ENCODE assay signal across 8 cellular contexts in the genomic region with DNA sequence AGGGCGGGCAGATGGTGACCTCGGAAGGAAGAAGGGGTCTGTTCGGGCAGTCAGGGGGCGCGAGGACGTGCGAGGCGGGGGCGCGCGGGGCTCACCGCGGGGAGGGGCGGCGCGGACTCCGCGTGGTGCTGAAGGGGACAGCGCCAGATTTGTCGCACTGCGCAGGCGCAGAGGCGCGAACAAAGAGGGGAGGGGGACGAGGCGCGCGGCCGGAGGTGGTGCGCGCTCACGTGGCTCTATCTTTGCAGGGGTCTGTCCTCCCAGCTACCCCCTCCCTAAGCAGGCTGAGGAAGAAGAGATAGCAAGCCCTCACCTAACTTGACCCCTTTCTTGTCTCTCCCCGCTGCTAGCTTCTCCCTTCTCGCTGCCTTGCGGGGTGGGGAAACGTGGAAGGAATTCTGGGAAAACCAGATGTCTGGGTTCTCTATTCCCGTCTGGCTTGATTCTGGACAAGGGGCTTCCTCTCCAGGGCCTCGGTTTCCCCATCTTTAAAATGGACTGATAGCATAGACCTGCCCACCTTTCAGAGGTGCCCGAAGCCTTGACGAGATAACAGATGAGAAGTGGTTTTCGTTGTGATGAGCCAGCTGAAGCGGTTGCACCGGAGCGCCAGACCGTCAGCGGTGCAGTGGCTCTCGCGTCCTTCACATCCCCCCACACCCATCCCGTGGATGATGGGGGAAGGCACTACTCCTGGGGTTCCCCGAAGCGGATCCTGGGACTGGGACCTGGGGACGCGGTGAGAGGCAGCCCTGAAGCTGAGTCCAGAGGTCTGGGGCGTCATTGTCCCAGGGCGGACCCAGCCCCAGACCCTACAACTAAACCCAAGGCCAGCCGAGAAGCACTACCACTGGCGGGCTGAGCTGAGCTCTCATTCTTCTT. TPM values are rescaled to one million over a fixed set of nuclear protein-coding genes. Genes with fewer than 3 reads are reported as not detected.
DNase-seq lines count a peak whose midpoint lies in the region; ATAC-seq, FAIRE-seq and TF ChIP-seq lines count a peak whose summit lies in the region.

No MANE protein-coding gene starts in this region.

- peaks cover 13% of the 10 kb centered on the region for H3K27me3 ChIP-seq in CD4-positive, alpha-beta memory T cell (ENCODE audit: insufficient read depth, low read length)
- H3K27me3 ChIP-seq in Panc1 (ENCODE audit: control insufficient read depth, insufficient read depth, low read length) (no peaks in the 10 kb centered on the region), pancreas (peaks cover 0 to 6% (median 0%) of the 10 kb centered on the region in 4 donors)

- intact Hi-C loops in CD4-positive, alpha-beta memory T cell (cut with micrococcal nuclease), result loop anchor here (1.0 kb wide), 1 partner anchor 82 kb away; a partner anchor contains a TSS
- intact Hi-C loops in Panc1 (cut with micrococcal nuclease; ENCODE audit: unreplicated experiment) (no loop called here), pancreas (cut with DNase I) (no loop called here)

- in situ Hi-C loops in Panc1 (cut with HindIII; ENCODE audit: low pct_unique_long_range_greater_than_20kb, low sequenced_read_pairs), result no loop called here

- DNase-seq in CD4-positive, alpha-beta memory T cell, result peak; percentile 53 to 75 (median 70)
- DNase-seq in Panc1 (ENCODE audit: low read depth, low spot score), result no peak
- DNase-seq in activated naive CD4-positive, alpha-beta T cell (lab: John Stamatoyannopoulos, UW), result peak; percentile 37 to 66 (median 53)
- DNase-seq in glomerular visceral epithelial cell (ENCODE audit: extremely low spot score), result peak; percentile 51
- DNase-seq in pancreas, result peak in 4 of 6 donors; percentile 72 to 89 (median 82)

- BruUV-seq in Panc1 (replicated peaks; lab: Mats Ljungman, UMichigan), result no TSS peak

- 1% methylated on average over 57 of the region's 57 CpGs for WGBS in pancreas, 2 donors

- CTCF ChIA-PET in CD4-positive, alpha-beta memory T cell (lab: Charles Lee; ENCODE audit: partially characterized antibody), result interaction anchor here (1.1 to 5.6 kb wide), 7 partner anchors 14 to 188 kb away, joined by 3 to 42 read pairs (median 9); a partner anchor contains a TSS
- CTCF ChIA-PET in Panc1 (lab: Charles Lee), result interaction anchor here (0.5 to 2.2 kb wide), 5 partner anchors 10 to 21 kb away, joined by 3 to 14 read pairs (median 7); no protein-coding TSS in a partner anchor

- H3K36me3 ChIP-seq in CD4-positive, alpha-beta memory T cell (ENCODE audit: insufficient read depth, low read length), result peaks cover 10% of the 10 kb centered on the region
- H3K36me3 ChIP-seq in Panc1 (ENCODE audit: control insufficient read depth, insufficient read depth, low read length) (peaks cover 9% of the 10 kb centered on the region; the same call in 1 of the 2 replicates), pancreas (peaks cover 0 to 7% (median 0%) of the 10 kb centered on the region in 3 donors)

- H3K36me3 Mint-ChIP-seq in CD4-positive, alpha-beta memory T cell, result peaks cover 0 to 8% of the 10 kb centered on the region in 2 donors
- H3K36me3 Mint-ChIP-seq in IgD-negative memory B cell, result peaks cover 2% of the 10 kb centered on the region

- peak overlapping the region in 6 of 7 donors; percentile 65 to 98 (median 96) for H3K27ac Mint-ChIP-seq in CD4-positive, alpha-beta memory T cell
- peak overlapping the region in 2 of 3 donors; percentile 95 to 98 for H3K27ac Mint-ChIP-seq in IgD-negative memory B cell

- H3K4me3 ChIP-seq in CD4-positive, alpha-beta memory T cell (ENCODE audit: low read length in 2 of 2), result peak overlapping the region; percentile 61 to 90
- H3K4me3 ChIP-seq in Panc1 (ENCODE audit: low read depth in 2 of 2, low read length in 2 of 2) (peak overlapping the region; percentile 91 to 94), pancreas (peak overlapping the region; percentile 59 to 77 (median 74))

- H3K4me1 Mint-ChIP-seq in CD4-positive, alpha-beta memory T cell, result peaks cover 14 to 53% (median 33%) of the 10 kb centered on the region in 4 donors
- H3K4me1 Mint-ChIP-seq in IgD-negative memory B cell, result peaks cover 10 to 20% (median 17%) of the 10 kb centered on the region in 3 donors

- ATAC-seq in Panc1 (no peak), pancreas (peak; percentile 12 to 39 (median 24)), HG03571 (IDR thresholded peaks at IDR 0.05; ENCODE audit: unreplicated experiment) (no peak), HG02798 (IDR thresholded peaks at IDR 0.05; ENCODE audit: poor library complexity, unreplicated experiment) (no peak)

- H3K9me3 ChIP-seq in CD4-positive, alpha-beta memory T cell (ENCODE audit: control insufficient read depth in 1 of 2, low read length in 2 of 2), result no peaks in the 10 kb centered on the region
- H3K9me3 ChIP-seq in Panc1 (ENCODE audit: control insufficient read depth, insufficient read depth, low read depth, low read length) (no peaks in the 10 kb centered on the region), pancreas (no peaks in the 10 kb centered on the region)

- H3K9me3 Mint-ChIP-seq in CD4-positive, alpha-beta memory T cell, result peaks cover 0 to 5% (median 0%) of the 10 kb centered on the region in 8 donors
- H3K9me3 Mint-ChIP-seq in IgD-negative memory B cell, result no peaks in the 10 kb centered on the region

- H3K27me3 Mint-ChIP-seq in CD4-positive, alpha-beta memory T cell, result peaks cover 13 to 22% of the 10 kb centered on the region in 2 donors
- peaks cover 23% of the 10 kb centered on the region for H3K27me3 Mint-ChIP-seq in IgD-negative memory B cell

- H3K27ac ChIP-seq in CD4-positive, alpha-beta memory T cell (ENCODE audit: low read depth, low read length), result peak overlapping the region; percentile 64
- H3K27ac ChIP-seq in Panc1 (ENCODE audit: low read length) (peak overlapping the region; percentile 98), pancreas (peak overlapping the region in 3 of 4 donors; percentile 86 to 93 (median 93))

- peak overlapping the region; percentile 90 to 99 (median 96) for H3K4me3 Mint-ChIP-seq in CD4-positive, alpha-beta memory T cell
- H3K4me3 Mint-ChIP-seq in IgD-negative memory B cell, result peak overlapping the region; percentile 95 to 100 (median 98)

- POLR2A ChIA-PET in CD4-positive, alpha-beta memory T cell (lab: Charles Lee; ENCODE audit: partially characterized antibody), result interaction anchor here (1.0 to 8.2 kb wide), 18 partner anchors 9 to 281 kb away, joined by 3 to 198 read pairs (median 12); a partner anchor contains a TSS
- POLR2A ChIA-PET in Panc1 (lab: Charles Lee), result interaction anchor here (0.6 kb wide), 1 partner anchor 504 kb away, joined by 3 read pairs; no protein-coding TSS in a partner anchor

- no peak for FAIRE-seq in pancreas (lab: Jason Lieb, UNC)

- TF ChIP-seq CTCF in Panc1 (IDR thresholded peaks at IDR 0.05) (no peak), pancreas (IDR thresholded peaks at IDR 0.05) (no peak)

- H3K4me1 ChIP-seq in CD4-positive, alpha-beta memory T cell (ENCODE audit: insufficient read depth, low read length), result peaks cover 37% of the 10 kb centered on the region
- H3K4me1 ChIP-seq in Panc1 (ENCODE audit: control insufficient read depth, insufficient read depth, low read length), result peaks cover 11% of the 10 kb centered on the region
- H3K4me1 ChIP-seq in pancreas, result peaks cover 7 to 19% (median 12%) of the 10 kb centered on the region in 3 donors

RNA-seq across cellular contexts. Expression of a gene that starts 0.8 kb away (rescaled TPM):
- total RNA-seq in CD4-positive, alpha-beta memory T cell, result 10 to 100 TPM; 21.1 to 24.1 TPM
- 10 to 100 TPM; 27.5 to 44.5 TPM for polyA plus RNA-seq in CD4-positive, alpha-beta memory T cell
- polyA plus RNA-seq in IgD-negative memory B cell, result 40.5 TPM
- total RNA-seq in Panc1 (2021; ENCODE audit: unreplicated experiment), result 7.9 TPM
- 17.0 TPM for polyA plus RNA-seq in Panc1 (2012; ENCODE audit: insufficient read length)
- total RNA-seq in pancreas, result 10 to 100 TPM in 5 of 6 donors, 1 to 10 TPM in 1; 10.0 to 13.6 (median 10.7) TPM
- polyA plus RNA-seq in pancreas, result 10 to 100 TPM; 15.7 to 24.2 TPM

RNA-seq across cellular contexts. Expression of a gene that starts 1.2 kb away (rescaled TPM):
- 1 to 10 TPM; 4.9 to 5.4 TPM for total RNA-seq in CD4-positive, alpha-beta memory T cell
- 1 to 10 TPM; 2.1 to 2.7 TPM for polyA plus RNA-seq in CD4-positive, alpha-beta memory T cell
- 2.8 TPM for polyA plus RNA-seq in IgD-negative memory B cell
- 2.4 TPM for total RNA-seq in Panc1 (2021; ENCODE audit: unreplicated experiment)
- polyA plus RNA-seq in Panc1 (2012; ENCODE audit: insufficient read length), result 8.3 TPM
- 1 to 10 TPM; 2.1 to 5.8 (median 4.0) TPM for total RNA-seq in pancreas
- 10 to 100 TPM; 13.5 to 30.9 TPM for polyA plus RNA-seq in pancreas

RNA-seq across cellular contexts. Expression of a gene that starts 12.6 kb away (rescaled TPM):
- total RNA-seq in CD4-positive, alpha-beta memory T cell, result 10 to 100 TPM; 27.2 to 30.8 TPM
- 10 to 100 TPM; 52.0 to 57.5 TPM for polyA plus RNA-seq in CD4-positive, alpha-beta memory T cell
- polyA plus RNA-seq in IgD-negative memory B cell, result 51.8 TPM
- total RNA-seq in Panc1 (2021; ENCODE audit: unreplicated experiment), result 79.3 TPM
- polyA plus RNA-seq in Panc1 (2012; ENCODE audit: insufficient read length), result 128 TPM
- total RNA-seq in pancreas, result 10 to 100 TPM; 18.9 to 25.3 (median 20.6) TPM
- polyA plus RNA-seq in pancreas, result 10 to 100 TPM; 27.1 to 51.5 TPM

RNA-seq across cellular contexts. Expression of a gene that starts 24.3 kb away (rescaled TPM):
- 100 to 1,000 TPM; 146 to 147 TPM for total RNA-seq in CD4-positive, alpha-beta memory T cell
- 10 to 100 TPM in 1 of 2 donors, 1 to 10 TPM in 1; 6.6 to 25.2 TPM for polyA plus RNA-seq in CD4-positive, alpha-beta memory T cell
- 42.8 TPM for polyA plus RNA-seq in IgD-negative memory B cell
- total RNA-seq in Panc1 (2021; ENCODE audit: unreplicated experiment), result 105 TPM
- 119 TPM for polyA plus RNA-seq in Panc1 (2012; ENCODE audit: insufficient read length)
- 10 to 100 TPM; 17.0 to 44.3 (median 22.0) TPM for total RNA-seq in pancreas
- 10 to 100 TPM; 44.7 to 58.0 TPM for polyA plus RNA-seq in pancreas

RNA-seq across cellular contexts. Expression of a gene that starts 31.5 kb away (rescaled TPM):
- total RNA-seq in CD4-positive, alpha-beta memory T cell, result 1 to 10 TPM in 1 of 2 experiments, under 1 TPM in 1; 0.89 to 1.6 TPM
- under 1 TPM; 0.41 to 0.42 TPM for polyA plus RNA-seq in CD4-positive, alpha-beta memory T cell
- polyA plus RNA-seq in IgD-negative memory B cell (0.70 TPM), pancreas (1 to 10 TPM in 1 of 2 donors, under 1 TPM in 1; 0.46 to 1.2 TPM)
- total RNA-seq in Panc1 (2021; ENCODE audit: unreplicated experiment) (0.21 TPM), pancreas (1 to 10 TPM in 2 of 6 donors, under 1 TPM in 4; 0.37 to 1.1 (median 0.44) TPM)
- 1.2 TPM for polyA plus RNA-seq in Panc1 (2012; ENCODE audit: insufficient read length)

Comparison
In these comparisons a context has a peak if more than half of its experiments do, and no peak if none do; other contexts are left out.
1. ATAC-seq: peak in pancreas (4 of 4); none in Panc1 (single experiment), HG03571 (single experiment) and HG02798 (single experiment).
2. Peak in every context shown above with its lines, with median percentiles within 50 percentile points of each other: H3K27ac ChIP-seq and H3K4me3 ChIP-seq.